Comparison of ENCODE assay signal across 25 cellular contexts in genomic region chr17:61368832-61369468, GRCh38. TPM values are rescaled to one million over a fixed set of nuclear protein-coding genes. Genes with fewer than 3 reads are reported as not detected.
"Had no signal": no experiment of that assay in that cellular context is flagged by ENCODE, and none has a peak within 500 bp of the region (broad histone marks: within the 10 kb centered on the region; RNA-seq: fewer than 3 reads in every experiment).

No MANE protein-coding gene starts in this region.

- H3K9me3 ChIP-seq: left lung had no signal

- H3K4me3 Mint-ChIP-seq: activated CD4-positive, alpha-beta T cell treated with anti-CD3 and anti-CD28 coated beads, Interleukin-2, amount 10 ng/mL, durations not matched to agents 7 days and 5 days; activated CD8-positive, alpha-beta memory T cell treated with anti-CD3 and anti-CD28 coated beads, Interleukin-2, amount 10 ng/mL, durations not matched to agents 7 days and 5 days; activated CD8-positive, alpha-beta T cell treated with anti-CD3 and anti-CD28 coated beads for 36 hours; activated naive CD4-positive, alpha-beta T cell treated with anti-CD3 and anti-CD28 coated beads, Interleukin-2, amount 50 U/mL, for 24 hours; activated T-helper 1 cell treated with anti-CD3 and anti-CD28 coated beads, Interleukin-12 subunit alpha, Interleukin-12 subunit beta, Interleukin-2, Interleukin-4 antibody, amounts not matched to agents 30 ng/mL and 10 ng/mL and 1 ng/mL, durations not matched to agents 14 hours and 24 hours and 36 hours; mesothelial cell of epicardium; naive thymus-derived CD8-positive, alpha-beta T cell; T-cell; T-helper 2 cell treated with Interferon-gamma antibody and Interleukin-4, amounts not matched to agents 5 μg/mL and 100 μg/mL, for 36 hours had no signal

- H3K36me3 Mint-ChIP-seq: activated CD8-positive, alpha-beta memory T cell treated with anti-CD3 and anti-CD28 coated beads, Interleukin-2, amount 10 ng/mL, durations not matched to agents 7 days and 5 days; activated naive CD4-positive, alpha-beta T cell treated with anti-CD3 and anti-CD28 coated beads, Interleukin-2, amount 50 U/mL, for 24 hours had no signal

- H3K4me1 ChIP-seq: left lung, parathyroid adenoma had no signal

- H3K36me3 ChIP-seq: brain microvascular endothelial cell, left lung had no signal

- H3K27ac Mint-ChIP-seq: activated CD4-positive, alpha-beta T cell treated with anti-CD3 and anti-CD28 coated beads, Interleukin-2, amount 10 ng/mL, durations not matched to agents 7 days and 5 days; activated CD8-positive, alpha-beta memory T cell treated with anti-CD3 and anti-CD28 coated beads, Interleukin-2, amount 10 ng/mL, durations not matched to agents 7 days and 5 days; activated CD8-positive, alpha-beta T cell treated with anti-CD3 and anti-CD28 coated beads for 36 hours; activated naive CD4-positive, alpha-beta T cell treated with anti-CD3 and anti-CD28 coated beads, Interleukin-2, amount 50 U/mL, for 24 hours; activated T-helper 1 cell treated with anti-CD3 and anti-CD28 coated beads, Interleukin-12 subunit alpha, Interleukin-12 subunit beta, Interleukin-2, Interleukin-4 antibody, amounts not matched to agents 30 ng/mL and 10 ng/mL and 1 ng/mL, durations not matched to agents 14 hours and 24 hours and 36 hours; mesothelial cell of epicardium; T-cell; T-helper 2 cell treated with Interferon-gamma antibody and Interleukin-4, amounts not matched to agents 5 μg/mL and 100 μg/mL, for 36 hours had no signal

- H3K27me3 ChIP-seq: brain microvascular endothelial cell, left lung had no signal

- DNase-seq: activated CD4-positive, alpha-beta T cell treated with anti-CD3 and anti-CD28 coated beads, Interleukin-2, amount 10 ng/mL, durations not matched to agents 7 days and 5 days; activated CD8-positive, alpha-beta memory T cell treated with anti-CD3 and anti-CD28 coated beads, Interleukin-2, amount 10 ng/mL, durations not matched to agents 7 days and 5 days; activated CD8-positive, alpha-beta T cell treated with anti-CD3 and anti-CD28 coated beads for 36 hours; activated gamma-delta T cell; activated T-cell treated with anti-CD3 and anti-CD28 coated beads for 4 hours; aorta; brain microvascular endothelial cell; caudate nucleus; effector memory CD4-positive, alpha-beta T cell; foreskin melanocyte; hippocampal formation; kidney glomerular epithelial cell; left lung; naive thymus-derived CD8-positive, alpha-beta T cell; stimulated activated CD4-positive, alpha-beta T cell treated with anti-CD3 and anti-CD28 coated beads, Interleukin-12 subunit alpha, Interleukin-12 subunit beta, amount 100 ng/mL, for 4 hours; T-cell had no signal

- H3K27me3 Mint-ChIP-seq: activated CD4-positive, alpha-beta T cell treated with anti-CD3 and anti-CD28 coated beads, Interleukin-2, amount 10 ng/mL, durations not matched to agents 7 days and 5 days; activated CD8-positive, alpha-beta memory T cell treated with anti-CD3 and anti-CD28 coated beads, Interleukin-2, amount 10 ng/mL, durations not matched to agents 7 days and 5 days; activated CD8-positive, alpha-beta T cell treated with anti-CD3 and anti-CD28 coated beads for 36 hours; activated naive CD4-positive, alpha-beta T cell treated with anti-CD3 and anti-CD28 coated beads, Interleukin-2, amount 50 U/mL, for 24 hours; naive thymus-derived CD8-positive, alpha-beta T cell; T-cell had no signal

- H3K27ac ChIP-seq: brain microvascular endothelial cell, left lung, parathyroid adenoma, VCaP had no signal

- H3K9me3 Mint-ChIP-seq: activated CD4-positive, alpha-beta T cell treated with anti-CD3 and anti-CD28 coated beads, Interleukin-2, amount 10 ng/mL, durations not matched to agents 7 days and 5 days; activated CD8-positive, alpha-beta T cell treated with anti-CD3 and anti-CD28 coated beads for 36 hours; activated naive CD4-positive, alpha-beta T cell treated with anti-CD3 and anti-CD28 coated beads, Interleukin-2, amount 50 U/mL, for 24 hours; activated T-helper 1 cell treated with anti-CD3 and anti-CD28 coated beads, Interleukin-12 subunit alpha, Interleukin-12 subunit beta, Interleukin-2, Interleukin-4 antibody, amounts not matched to agents 30 ng/mL and 10 ng/mL and 1 ng/mL, durations not matched to agents 14 hours and 24 hours and 36 hours; mesothelial cell of epicardium; naive thymus-derived CD8-positive, alpha-beta T cell; T-cell; T-helper 2 cell treated with Interferon-gamma antibody and Interleukin-4, amounts not matched to agents 5 μg/mL and 100 μg/mL, for 36 hours had no signal

- H3K4me3 ChIP-seq: left lung, lung had no signal

- H3K4me1 Mint-ChIP-seq: activated CD4-positive, alpha-beta T cell treated with anti-CD3 and anti-CD28 coated beads, Interleukin-2, amount 10 ng/mL, durations not matched to agents 7 days and 5 days; activated CD8-positive, alpha-beta memory T cell treated with anti-CD3 and anti-CD28 coated beads, Interleukin-2, amount 10 ng/mL, durations not matched to agents 7 days and 5 days; activated naive CD4-positive, alpha-beta T cell treated with anti-CD3 and anti-CD28 coated beads, Interleukin-2, amount 50 U/mL, for 24 hours; T-cell had no signal

RNA-seq across cellular contexts. Expression of gene TBX2, which starts 30.7 kb away (rescaled TPM):
- total RNA-seq: activated CD4-positive, alpha-beta T cell treated with anti-CD3 and anti-CD28 coated beads, Interleukin-2, amount 10 ng/mL, durations not matched to agents 7 days and 5 days; activated CD8-positive, alpha-beta memory T cell treated with anti-CD3 and anti-CD28 coated beads, Interleukin-2, amount 10 ng/mL, durations not matched to agents 7 days and 5 days; activated CD8-positive, alpha-beta T cell treated with anti-CD3 and anti-CD28 coated beads for 36 hours; activated T-helper 1 cell treated with anti-CD3 and anti-CD28 coated beads, Interleukin-12 subunit alpha, Interleukin-12 subunit beta, Interleukin-2, Interleukin-4 antibody, amounts not matched to agents 30 ng/mL and 10 ng/mL and 1 ng/mL, durations not matched to agents 14 hours and 24 hours and 36 hours; dermis microvascular lymphatic vessel endothelial cell; endothelial cell of umbilical vein had no signal
- polyA plus RNA-seq: endothelial cell of umbilical vein; naive thymus-derived CD8-positive, alpha-beta T cell had no signal
